In the genomic region with DNA sequence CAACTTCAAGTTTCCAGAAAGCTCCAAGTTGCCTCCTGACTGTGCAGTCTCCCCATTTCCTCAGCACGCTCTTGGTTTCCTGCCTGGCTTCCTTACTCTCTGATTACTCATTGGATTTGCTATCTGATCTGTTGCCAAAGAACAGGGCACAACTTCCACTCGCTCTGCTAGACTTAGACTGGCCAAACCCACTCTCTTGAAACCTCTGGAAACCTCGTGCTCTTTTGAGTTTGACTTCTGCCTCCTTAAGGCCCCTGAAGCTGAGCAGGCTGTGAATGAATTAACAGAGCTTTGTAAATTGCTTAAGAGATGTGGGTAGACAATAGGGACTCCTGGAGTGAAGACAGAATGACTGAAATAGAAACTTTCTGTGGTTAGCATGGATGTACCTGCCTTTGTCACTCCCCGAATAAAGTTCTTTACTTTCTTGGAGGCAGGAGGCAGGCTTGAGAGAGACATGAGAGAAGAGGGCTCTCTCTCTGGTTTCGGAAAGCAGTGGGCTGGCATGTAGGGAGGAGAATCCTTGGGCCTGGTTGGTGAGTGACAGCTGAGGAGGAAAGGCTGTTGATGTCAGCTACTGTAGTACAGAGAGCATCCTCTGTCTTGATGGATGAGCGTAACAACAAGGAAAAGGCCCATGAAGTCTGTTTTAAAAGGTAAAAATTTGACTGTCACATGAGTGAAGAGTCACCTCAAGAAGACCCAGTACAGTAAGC, we compare ENCODE assay signal across 11 cellular contexts.
DNase-seq lines count a peak whose midpoint lies in the region; ATAC-seq and TF ChIP-seq lines count a peak whose summit lies in the region.
"Had no signal": no experiment of that assay in that cellular context is flagged by ENCODE, and none has a peak within 500 bp of the region (broad histone marks: within the 10 kb centered on the region; RNA-seq: fewer than 3 reads in every experiment).

No MANE protein-coding gene starts in this region.

- H3K36me3 ChIP-seq in vagina: no peaks in the 10 kb centered on the region
- H3K36me3 ChIP-seq in CD4-positive, alpha-beta memory T cell (ENCODE audit: insufficient read depth, low read length): no peaks in the 10 kb centered on the region

- H3K27ac Mint-ChIP-seq in natural killer cell treated with Interleukin-12 subunit alpha and Interleukin-12 subunit beta and Interleukin-15 and Interleukin-18, amount 100 ng/mL, for 72 hours: no peak overlapping the region
- H3K27ac Mint-ChIP-seq in natural killer cell: peak overlapping the region in 1 of 2 donors; percentile 32
- H3K27ac Mint-ChIP-seq in activated CD8-positive, alpha-beta T cell treated with anti-CD3 and anti-CD28 coated beads for 36 hours: peak overlapping the region; percentile 17
- H3K27ac Mint-ChIP-seq in CD4-positive, alpha-beta memory T cell: peak overlapping the region in 1 of 7 donors; percentile 55

- intact Hi-C loops in natural killer cell (cut with micrococcal nuclease) (no loop called here), vagina (cut with DNase I) (no loop called here)
- intact Hi-C loops in activated CD8-positive, alpha-beta T cell treated with anti-CD3 and anti-CD28 coated beads for 36 hours (cut with micrococcal nuclease): no loop called here
- intact Hi-C loops in CD4-positive, alpha-beta memory T cell (cut with micrococcal nuclease): no loop called here

- TF ChIP-seq POLR2A in vagina (IDR thresholded peaks at IDR 0.05): no peak

- no peaks in the 10 kb centered on the region for H3K27me3 Mint-ChIP-seq in natural killer cell treated with Interleukin-12 subunit alpha and Interleukin-12 subunit beta and Interleukin-15 and Interleukin-18, amount 100 ng/mL, for 72 hours
- H3K27me3 Mint-ChIP-seq in natural killer cell (ENCODE audit: low read depth in 2 of 2): no peaks in the 10 kb centered on the region
- peaks cover 2% of the 10 kb centered on the region for H3K27me3 Mint-ChIP-seq in activated CD8-positive, alpha-beta T cell treated with anti-CD3 and anti-CD28 coated beads for 36 hours
- H3K27me3 Mint-ChIP-seq in CD4-positive, alpha-beta memory T cell: no peaks in the 10 kb centered on the region

- ATAC-seq in natural killer cell treated with Interleukin-12 subunit alpha and Interleukin-12 subunit beta and Interleukin-15 and Interleukin-18, amount 100 ng/mL, for 72 hours: peak; percentile 75 to 77
- ATAC-seq in natural killer cell (no peak), HG02973 (IDR thresholded peaks at IDR 0.05; ENCODE audit: unreplicated experiment) (no peak), HG02938 (IDR thresholded peaks at IDR 0.05; ENCODE audit: unreplicated experiment) (no peak)
- peak; percentile 91 for ATAC-seq in activated CD8-positive, alpha-beta T cell treated with anti-CD3 and anti-CD28 coated beads for 36 hours

- no peaks in the 10 kb centered on the region for H3K27me3 ChIP-seq in vagina
- H3K27me3 ChIP-seq in CD4-positive, alpha-beta memory T cell (ENCODE audit: insufficient read depth, low read length): no peaks in the 10 kb centered on the region
- H3K27me3 ChIP-seq: dorsolateral prefrontal cortex had no signal

- H3K4me3 Mint-ChIP-seq in natural killer cell treated with Interleukin-12 subunit alpha and Interleukin-12 subunit beta and Interleukin-15 and Interleukin-18, amount 100 ng/mL, for 72 hours: peak overlapping the region; percentile 8
- no peak overlapping the region for H3K4me3 Mint-ChIP-seq in natural killer cell
- H3K4me3 Mint-ChIP-seq in activated CD8-positive, alpha-beta T cell treated with anti-CD3 and anti-CD28 coated beads for 36 hours: no peak overlapping the region
- no peak overlapping the region for H3K4me3 Mint-ChIP-seq in CD4-positive, alpha-beta memory T cell

- H3K36me3 Mint-ChIP-seq in natural killer cell treated with Interleukin-12 subunit alpha and Interleukin-12 subunit beta and Interleukin-15 and Interleukin-18, amount 100 ng/mL, for 72 hours: peaks cover 10% of the 10 kb centered on the region
- no peaks in the 10 kb centered on the region for H3K36me3 Mint-ChIP-seq in natural killer cell
- H3K36me3 Mint-ChIP-seq in activated CD8-positive, alpha-beta T cell treated with anti-CD3 and anti-CD28 coated beads for 36 hours (ENCODE audit: low read depth): peaks cover 11% of the 10 kb centered on the region
- no peaks in the 10 kb centered on the region for H3K36me3 Mint-ChIP-seq in CD4-positive, alpha-beta memory T cell

- no peaks in the 10 kb centered on the region for H3K9me3 Mint-ChIP-seq in natural killer cell treated with Interleukin-12 subunit alpha and Interleukin-12 subunit beta and Interleukin-15 and Interleukin-18, amount 100 ng/mL, for 72 hours
- H3K9me3 Mint-ChIP-seq in natural killer cell: no peaks in the 10 kb centered on the region
- peaks cover 9% of the 10 kb centered on the region for H3K9me3 Mint-ChIP-seq in activated CD8-positive, alpha-beta T cell treated with anti-CD3 and anti-CD28 coated beads for 36 hours
- H3K9me3 Mint-ChIP-seq in CD4-positive, alpha-beta memory T cell: peaks cover 0 to 7% (median under 1%) of the 10 kb centered on the region in 8 donors

- TF ChIP-seq CTCF in natural killer cell (IDR thresholded peaks at IDR 0.05) (no peak), vagina (IDR thresholded peaks at IDR 0.05) (no peak)
- TF ChIP-seq CTCF in activated CD8-positive, alpha-beta T cell treated with anti-CD3 and anti-CD28 coated beads for 36 hours (IDR thresholded peaks at IDR 0.05): no peak

- CTCF ChIA-PET in activated CD8-positive, alpha-beta T cell treated with anti-CD3 and anti-CD28 coated beads for 36 hours (lab: Charles Lee): interaction anchor here (0.6 to 0.9 kb wide), 3 partner anchors 18 to 1483 kb away, joined by 3 to 4 read pairs (median 3); no protein-coding TSS in a partner anchor
- CTCF ChIA-PET in CD4-positive, alpha-beta memory T cell (lab: Charles Lee; ENCODE audit: partially characterized antibody): interaction anchor here (1.5 kb wide), 1 partner anchor 23 kb away, joined by 3 read pairs; no protein-coding TSS in a partner anchor

- peaks cover 17 to 20% of the 10 kb centered on the region in 2 donors for H3K4me1 Mint-ChIP-seq in natural killer cell treated with Interleukin-12 subunit alpha and Interleukin-12 subunit beta and Interleukin-15 and Interleukin-18, amount 100 ng/mL, for 72 hours (ENCODE audit: low read depth in 2 of 2)
- H3K4me1 Mint-ChIP-seq in natural killer cell: peaks cover 30 to 32% of the 10 kb centered on the region in 2 donors
- H3K4me1 Mint-ChIP-seq in activated CD8-positive, alpha-beta T cell treated with anti-CD3 and anti-CD28 coated beads for 36 hours (ENCODE audit: low read depth): peaks cover 24% of the 10 kb centered on the region
- H3K4me1 Mint-ChIP-seq in CD4-positive, alpha-beta memory T cell: peaks cover 0 to 8% (median 6%) of the 10 kb centered on the region in 4 donors

- H3K27ac ChIP-seq in vagina: peak overlapping the region; percentile 3
- H3K27ac ChIP-seq in CD4-positive, alpha-beta memory T cell (ENCODE audit: low read depth, low read length): no peak overlapping the region

- POLR2A ChIA-PET in activated CD8-positive, alpha-beta T cell treated with anti-CD3 and anti-CD28 coated beads for 36 hours (lab: Charles Lee): no interaction called here
- POLR2A ChIA-PET in CD4-positive, alpha-beta memory T cell (lab: Charles Lee; ENCODE audit: partially characterized antibody): no interaction called here

- H3K4me3 ChIP-seq in vagina: no peak overlapping the region
- H3K4me3 ChIP-seq in CD4-positive, alpha-beta memory T cell (ENCODE audit: low read length in 2 of 2): no peak overlapping the region
- H3K4me3 ChIP-seq: dorsolateral prefrontal cortex had no signal

- H3K9me3 ChIP-seq in vagina: no peaks in the 10 kb centered on the region
- no peaks in the 10 kb centered on the region for H3K9me3 ChIP-seq in CD4-positive, alpha-beta memory T cell (ENCODE audit: control insufficient read depth in 1 of 2, low read length in 2 of 2)

- no peak for DNase-seq in natural killer cell treated with Interleukin-12 subunit alpha and Interleukin-12 subunit beta and Interleukin-15 and Interleukin-18, amount 100 ng/mL, for 72 hours (ENCODE audit: low spot score)
- DNase-seq in natural killer cell: no peak
- peak; percentile 8 for DNase-seq in activated CD8-positive, alpha-beta T cell treated with anti-CD3 and anti-CD28 coated beads for 36 hours
- DNase-seq in glomerular endothelial cell (ENCODE audit: extremely low read depth, low read depth, low spot score): peak; percentile 82
- DNase-seq in vagina (ENCODE audit: extremely low spot score in 2 of 2): no peak
- DNase-seq in CD4-positive, alpha-beta memory T cell: no peak
- DNase-seq: Calu3; dorsolateral prefrontal cortex; stimulated activated naive CD4-positive, alpha-beta T cell had no signal

- peaks cover 8% of the 10 kb centered on the region for H3K4me1 ChIP-seq in vagina
- no peaks in the 10 kb centered on the region for H3K4me1 ChIP-seq in CD4-positive, alpha-beta memory T cell (ENCODE audit: insufficient read depth, low read length)

Comparison
In these comparisons a context has a peak if more than half of its experiments do, and no peak if none do; other contexts are left out.
1. ATAC-seq: peak in natural killer cell treated with Interleukin-12 subunit alpha and Interleukin-12 subunit beta and Interleukin-15 and Interleukin-18, amount 100 ng/mL, for 72 hours (2 of 2) and activated CD8-positive, alpha-beta T cell treated with anti-CD3 and anti-CD28 coated beads for 36 hours (single experiment); none in natural killer cell (0 of 3), HG02973 (single experiment) and HG02938 (single experiment).
2. DNase-seq: peak in activated CD8-positive, alpha-beta T cell treated with anti-CD3 and anti-CD28 coated beads for 36 hours (single experiment) and glomerular endothelial cell (single experiment); none in natural killer cell treated with Interleukin-12 subunit alpha and Interleukin-12 subunit beta and Interleukin-15 and Interleukin-18, amount 100 ng/mL, for 72 hours (single experiment), natural killer cell (single experiment), vagina (0 of 2) and CD4-positive, alpha-beta memory T cell (0 of 5).